In genomic region chr22:48090332-48090672, GRCh38 we compare ENCODE assay signal across 17 cellular contexts.
DNase-seq lines count a peak whose midpoint lies in the region; ATAC-seq and TF ChIP-seq lines count a peak whose summit lies in the region.
"Had no signal": no experiment of that assay in that cellular context is flagged by ENCODE, and none has a peak within 500 bp of the region (broad histone marks: within the 10 kb centered on the region; RNA-seq: fewer than 3 reads in every experiment).

No MANE protein-coding gene starts in this region.

- H3K27me3 ChIP-seq in IMR-90 (ENCODE audit: control insufficient read depth, insufficient read depth, low read length) = no peaks in the 10 kb centered on the region
- H3K27me3 ChIP-seq in psoas muscle (ENCODE audit: insufficient read depth in 3 of 3, low read length in 2 of 3) = peaks cover 0 to 25% (median 0%) of the 10 kb centered on the region in 3 donors
- H3K27me3 ChIP-seq: right lobe of liver had no signal

- no peak overlapping the region for H2BK20ac ChIP-seq in IMR-90 (ENCODE audit: low read depth, low read length)

- H3K36me3 Mint-ChIP-seq in dendritic cell treated with granulocyte-macrophage colony-stimulating factor and Interleukin-4, amounts not matched to agents 40 ng/mL and 50 ng/mL, for 4 days (ENCODE audit: low read depth) = no peaks in the 10 kb centered on the region

- H3K4me1 ChIP-seq in IMR-90 (ENCODE audit: control insufficient read depth, insufficient read depth, low read length) (no peaks in the 10 kb centered on the region), psoas muscle (no peaks in the 10 kb centered on the region)
- H3K4me1 ChIP-seq: right lobe of liver had no signal

- H4K20me1 ChIP-seq in IMR-90 (ENCODE audit: insufficient read depth, low read length) = no peaks in the 10 kb centered on the region

- H3K4ac ChIP-seq in IMR-90 (ENCODE audit: low read depth, low read length) = no peak overlapping the region

- H3K9ac ChIP-seq in IMR-90 (ENCODE audit: low read depth, low read length) = no peak overlapping the region

- no peak overlapping the region for H3K27ac Mint-ChIP-seq in dendritic cell treated with granulocyte-macrophage colony-stimulating factor and Interleukin-4, amounts not matched to agents 40 ng/mL and 50 ng/mL, for 4 days
- H3K27ac Mint-ChIP-seq: activated CD8-positive, alpha-beta T cell treated with anti-CD3 and anti-CD28 coated beads for 36 hours had no signal

- no TSS peak for BruUV-seq in IMR-90 (replicated peaks; lab: Mats Ljungman, UMichigan)

- no peak overlapping the region for H2BK5ac ChIP-seq in IMR-90 (ENCODE audit: low read depth, low read length, poor library complexity, severe bottlenecking)

- H3K27me3 Mint-ChIP-seq in dendritic cell treated with granulocyte-macrophage colony-stimulating factor and Interleukin-4, amounts not matched to agents 40 ng/mL and 50 ng/mL, for 4 days = peaks cover 19% of the 10 kb centered on the region
- H3K27me3 Mint-ChIP-seq: activated CD8-positive, alpha-beta T cell treated with anti-CD3 and anti-CD28 coated beads for 36 hours had no signal

- H3K14ac ChIP-seq in IMR-90 (replicated peaks; ENCODE audit: low read depth, low read length) = no peak overlapping the region

- DNase-seq in AG10803 (ENCODE audit: low read depth) = no peak
- DNase-seq in IMR-90 = no peak
- no peak for DNase-seq in psoas muscle
- DNase-seq in SW 1271 (lab: John Stamatoyannopoulos, UW) = no peak
- no peak for DNase-seq in activated T-cell treated with anti-CD3 and anti-CD28 coated beads for 4 hours
- DNase-seq in activated CD4-positive, CD25-positive, alpha-beta regulatory T cell (lab: John Stamatoyannopoulos, UW) = no peak
- DNase-seq: activated CD8-positive, alpha-beta T cell treated with anti-CD3 and anti-CD28 coated beads for 36 hours; mesendoderm; NCI-H146; stimulated activated CD4-positive, alpha-beta T cell treated with anti-CD3 and anti-CD28 coated beads, Interleukin-2, amount 100 ng/mL, for 48 hours; stimulated activated CD8-positive, alpha-beta memory T cell treated with anti-CD3 and anti-CD28 coated beads, Interleukin-4, amount 100 ng/mL, for 48 hours; trophoblast cell had no signal

- peaks cover 13% of the 10 kb centered on the region for H3K4me1 Mint-ChIP-seq in dendritic cell treated with granulocyte-macrophage colony-stimulating factor and Interleukin-4, amounts not matched to agents 40 ng/mL and 50 ng/mL, for 4 days (ENCODE audit: low read depth)

- no peak overlapping the region for H3K4me2 ChIP-seq in IMR-90 (ENCODE audit: low read depth, low read length)

- H4K8ac ChIP-seq in IMR-90 (ENCODE audit: low read depth in 2 of 2, low read length in 2 of 2) = no peak overlapping the region

- dilution Hi-C loops in IMR-90 (cut with HindIII; ENCODE audit: low sequenced_read_pairs, unreplicated experiment) = no loop called here

- peak overlapping the region; percentile 12 for H3K4me3 ChIP-seq in AG10803 (ENCODE audit: low read length)
- no peak overlapping the region for H3K4me3 ChIP-seq in IMR-90 (ENCODE audit: insufficient read depth, low read depth, low read length)
- peak overlapping the region; percentile 22 for H3K4me3 ChIP-seq in psoas muscle
- H3K4me3 ChIP-seq: right lobe of liver had no signal

- intact Hi-C loops in IMR-90 (cut with micrococcal nuclease) (no loop called here), psoas muscle (cut with DNase I) (no loop called here)
- intact Hi-C loops in dendritic cell treated with granulocyte-macrophage colony-stimulating factor and Interleukin-4, amounts not matched to agents 40 ng/mL and 50 ng/mL, for 4 days (cut with micrococcal nuclease) = no loop called here

- H4K5ac ChIP-seq in IMR-90 (ENCODE audit: low read depth, low read length) = no peak overlapping the region

- H2BK120ac ChIP-seq in IMR-90 (ENCODE audit: low read depth, low read length) = no peak overlapping the region

- TF ChIP-seq POLR2A in IMR-90 (IDR thresholded peaks at IDR 0.05; ENCODE audit: low read depth, low read length) = no peak

- no CpG with 5 or more reads among the region's 7 CpGs for WGBS in IMR-90 (ENCODE audit: extremely low coverage in 2 of 2, insufficient read length in 1 of 2), 2 experiments
- WGBS in psoas muscle, 3 donors = 9 to 19% (median 10%) methylated on average over 7 of the region's 7 CpGs

- no peak overlapping the region for H2AK9ac ChIP-seq in IMR-90 (replicated peaks; ENCODE audit: low read depth, low read length, poor library complexity)

- H2BK15ac ChIP-seq in IMR-90 (ENCODE audit: low read depth, low read length) = no peak overlapping the region

- H3K23ac ChIP-seq in IMR-90 (ENCODE audit: low read depth, low read length) = no peak overlapping the region

- in situ Hi-C loops in IMR-90 (cut with MboI; ENCODE audit: low sequenced_read_pairs) = no loop called here

- no peaks in the 10 kb centered on the region for H3K9me1 ChIP-seq in IMR-90 (ENCODE audit: insufficient read depth, low read length)

- ATAC-seq in IMR-90 (ENCODE audit: low read depth) = no peak
- ATAC-seq in psoas muscle = no peak
- ATAC-seq in HG02759 (IDR thresholded peaks at IDR 0.05; ENCODE audit: unreplicated experiment) = no peak
- ATAC-seq: activated CD8-positive, alpha-beta T cell treated with anti-CD3 and anti-CD28 coated beads for 36 hours had no signal

- CTCF ChIA-PET in IMR-90 (lab: Yijun Ruan, JAX) = no interaction called here

- POLR2A ChIA-PET in IMR-90 (lab: Charles Lee; ENCODE audit: unreplicated experiment) = no interaction called here

- TF ChIP-seq RAD21 in IMR-90 (IDR thresholded peaks at IDR 0.05; ENCODE audit: low read length) = no peak

- H3K27ac ChIP-seq in IMR-90 (ENCODE audit: insufficient read depth, low read length) = no peak overlapping the region
- no peak overlapping the region for H3K27ac ChIP-seq in psoas muscle
- H3K27ac ChIP-seq: right lobe of liver had no signal

- H2AFZ ChIP-seq in IMR-90 (replicated peaks; ENCODE audit: low read length, poor library complexity) = peak overlapping the region; percentile 23

- TF ChIP-seq CTCF in AG10803 (conservative IDR thresholded peaks at IDR 0.05; ENCODE audit: low read length) (no peak), IMR-90 (conservative IDR thresholded peaks at IDR 0.05; ENCODE audit: low read depth, low read length) (no peak), psoas muscle (IDR thresholded peaks at IDR 0.05) (no peak)

- H3K4me3 Mint-ChIP-seq in dendritic cell treated with granulocyte-macrophage colony-stimulating factor and Interleukin-4, amounts not matched to agents 40 ng/mL and 50 ng/mL, for 4 days = peak overlapping the region; percentile 56
- H3K4me3 Mint-ChIP-seq: activated CD8-positive, alpha-beta T cell treated with anti-CD3 and anti-CD28 coated beads for 36 hours; central memory CD8-positive, alpha-beta T cell had no signal

- no peaks in the 10 kb centered on the region for H3K79me1 ChIP-seq in IMR-90 (ENCODE audit: low read depth in 1 of 2, low read length in 2 of 2)

- peaks cover 35% of the 10 kb centered on the region for H3K9me3 ChIP-seq in IMR-90 (ENCODE audit: control insufficient read depth, insufficient read depth, low read length)
- no peaks in the 10 kb centered on the region for H3K9me3 ChIP-seq in psoas muscle
- H3K9me3 ChIP-seq: gastroesophageal sphincter, right lobe of liver had no signal

- H3K36me3 ChIP-seq in IMR-90 (ENCODE audit: control insufficient read depth, insufficient read depth, low read length) = no peaks in the 10 kb centered on the region
- H3K36me3 ChIP-seq in psoas muscle (ENCODE audit: insufficient read depth in 1 of 2, low read depth in 1 of 2) = no peaks in the 10 kb centered on the region
- H3K36me3 ChIP-seq: gastroesophageal sphincter, right lobe of liver had no signal

- H3K56ac ChIP-seq in IMR-90 (ENCODE audit: extremely low read depth, insufficient read depth, low read length) = no peak overlapping the region

- no peaks in the 10 kb centered on the region for H3K9me3 Mint-ChIP-seq in dendritic cell treated with granulocyte-macrophage colony-stimulating factor and Interleukin-4, amounts not matched to agents 40 ng/mL and 50 ng/mL, for 4 days
- H3K9me3 Mint-ChIP-seq: activated CD8-positive, alpha-beta T cell treated with anti-CD3 and anti-CD28 coated beads for 36 hours; central memory CD8-positive, alpha-beta T cell had no signal

- no peak overlapping the region for H3K18ac ChIP-seq in IMR-90 (ENCODE audit: low read depth, low read length)

- no peak overlapping the region for H4K91ac ChIP-seq in IMR-90 (ENCODE audit: insufficient read depth, low read depth, low read length)

- H2AK5ac ChIP-seq in IMR-90 (ENCODE audit: low read depth, low read length) = no peak overlapping the region

TF ChIP-seq in IMR-90, 13 proteins besides CTCF, POLR2A, EP300 and RAD21 (continues in another document):
- TF ChIP-seq RFX5 (IDR thresholded peaks at IDR 0.05; ENCODE audit: low read depth, low read length) (no peak), USF2 (IDR thresholded peaks at IDR 0.05; ENCODE audit: low read depth, low read length) (no peak), FOS (IDR thresholded peaks at IDR 0.05; ENCODE audit: low read depth, low read length) (no peak), RCOR1 (IDR thresholded peaks at IDR 0.05; ENCODE audit: insufficient replicate concordance, low read length) (no peak), BHLHE40 (IDR thresholded peaks at IDR 0.05; ENCODE audit: low read depth, low read length) (no peak), CEBPB (IDR thresholded peaks at IDR 0.05; ENCODE audit: low read depth, low read length) (no peak), MXI1 (IDR thresholded peaks at IDR 0.05; ENCODE audit: borderline replicate concordance, low read depth, low read length) (no peak), CHD1 (IDR thresholded peaks at IDR 0.05; ENCODE audit: low read depth, low read length) (no peak), MAFK (IDR thresholded peaks at IDR 0.05; ENCODE audit: low read depth, low read length) (no peak), SMC3 (IDR thresholded peaks at IDR 0.05; ENCODE audit: low read depth, low read length) (no peak), MAZ (IDR thresholded peaks at IDR 0.05; ENCODE audit: borderline replicate concordance, low read depth, low read length) (no peak)
